11 cellular contexts compared by ENCODE assay signal in the genomic region with DNA sequence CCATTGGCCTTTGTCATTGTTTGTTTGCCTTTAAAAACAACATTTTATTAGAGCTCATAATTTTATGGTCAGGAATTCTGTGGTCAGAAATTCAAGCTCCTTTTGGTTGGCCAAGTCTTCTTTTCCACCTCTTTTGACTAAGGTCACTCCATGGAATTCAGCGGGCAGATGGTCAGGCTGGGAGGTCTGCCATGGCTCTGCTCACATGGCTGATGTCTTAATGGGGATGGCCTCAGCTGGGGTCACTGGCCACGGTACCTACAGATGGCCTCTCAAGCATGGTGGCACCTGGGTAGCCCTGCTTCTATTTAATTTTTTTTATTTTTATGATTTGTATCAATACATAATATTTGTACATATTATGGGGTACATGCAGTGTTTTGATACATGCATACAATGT.
"Had no signal": no experiment of that assay in that cellular context is flagged by ENCODE, and none has a peak within 500 bp of the region (broad histone marks: within the 10 kb centered on the region; RNA-seq: fewer than 3 reads in every experiment).

No MANE protein-coding gene starts in this region.

- H3K27ac ChIP-seq: GM23248 had no signal

- H2AFZ ChIP-seq: GM23248, GM23338 had no signal

- H3K9ac ChIP-seq: GM23248 had no signal

- H3K4me2 ChIP-seq: GM23338 had no signal

- H3K4me3 ChIP-seq: GM23248, GM23338, HAP-1 had no signal

- H3K36me3 ChIP-seq: HAP-1 had no signal

- ATAC-seq: GM23338, HCT116 had no signal

- H3K4me1 ChIP-seq: HAP-1 had no signal

- DNase-seq: GM23248, GOT3, H7, H9, HCEC 1CT, HFFc6 had no signal

- H3K9me3 ChIP-seq: HAP-1 had no signal

- FAIRE-seq: H1, H54 had no signal
